Comparison of ENCODE assay signal across 28 cellular contexts in genomic region chr5:35236770-35237169, GRCh38. TPM values are rescaled to one million over a fixed set of nuclear protein-coding genes. Genes with fewer than 3 reads are reported as not detected.
DNase-seq lines count a peak whose midpoint lies in the region; ATAC-seq, FAIRE-seq and TF ChIP-seq lines count a peak whose summit lies in the region.
"Had no signal": no experiment of that assay in that cellular context is flagged by ENCODE, and none has a peak within 500 bp of the region (broad histone marks: within the 10 kb centered on the region; RNA-seq: fewer than 3 reads in every experiment).

No MANE protein-coding gene starts in this region.

- no peaks in the 10 kb centered on the region for H3K9me3 ChIP-seq in pancreas
- H3K9me3 ChIP-seq: BE2C, BLaER1 had no signal

- H3K4me3 ChIP-seq in pancreas = no peak overlapping the region
- H3K4me3 ChIP-seq: BLaER1, GM12878 had no signal

- no peaks in the 10 kb centered on the region for H3K27me3 ChIP-seq in pancreas
- H3K27me3 ChIP-seq: BLaER1 had no signal

- peak; percentile 17 for FAIRE-seq in pancreas (lab: Jason Lieb, UNC)
- FAIRE-seq: GM12878, GM12892, GM18507 had no signal

- intact Hi-C loops in left colon (cut with DNase I, micrococcal nuclease) = no loop called here
- intact Hi-C loops in pancreas (cut with DNase I) = no loop called here

- H3K4me1 ChIP-seq in pancreas = peaks cover 11 to 34% (median 23%) of the 10 kb centered on the region in 3 donors
- H3K4me1 ChIP-seq: BE2C, BLaER1 had no signal

- DNase-seq in left colon (no peak), pancreas (no peak), NOMO-1 treated with DMSO at 0.1 percent for 48 hours (lab: John Stamatoyannopoulos, UW; ENCODE audit: unreplicated experiment) (no peak), NCI-H82 treated with DMSO at 0.1 percent for 48 hours (lab: John Stamatoyannopoulos, UW; ENCODE audit: unreplicated experiment) (no peak), RPMI8226 (no peak)
- no peak for DNase-seq in activated CD8-positive, alpha-beta memory T cell treated with anti-CD3 and anti-CD28 coated beads for 24 hours
- DNase-seq: ACHN; BE2C; C1 segment of cervical spinal cord; CD4-positive, alpha-beta memory T cell; CD4-positive, CD25-positive, alpha-beta regulatory T cell; CD8-positive, alpha-beta memory T cell; COR-L47; DMS 273 treated with DMSO at 0.1 percent for 48 hours; DMS153; DMS53; DMS79; DND-41; EL; GDM1 had no signal

- ATAC-seq in left colon = peak; percentile 45
- no peak for ATAC-seq in pancreas

- H3K36me3 ChIP-seq in pancreas = no peaks in the 10 kb centered on the region
- H3K36me3 ChIP-seq: BE2C, BLaER1 had no signal

- peak overlapping the region; percentile 92 for H3K27ac ChIP-seq in VCaP
- no peak overlapping the region for H3K27ac ChIP-seq in pancreas
- H3K27ac ChIP-seq: BLaER1 had no signal

- TF ChIP-seq CTCF in VCaP (conservative IDR thresholded peaks at IDR 0.05) = no peak
- no peak for TF ChIP-seq CTCF in pancreas (IDR thresholded peaks at IDR 0.05)

RNA-seq across cellular contexts. Expression of gene PRLR, which starts 6.5 kb away (rescaled TPM):
- total RNA-seq in left colon (10 to 100 TPM; 28.6 to 41.9 TPM), pancreas (10 to 100 TPM in 3 of 6 donors, 1 to 10 TPM in 3; 6.2 to 16.6 (median 11.1) TPM)
- polyA plus RNA-seq in pancreas = 1 to 10 TPM in 1 of 2 donors, under 1 TPM in 1; 0.61 to 1.5 TPM
- total RNA-seq: A673; CD4-positive, alpha-beta memory T cell; CD4-positive, CD25-positive, alpha-beta regulatory T cell; CD8-positive, alpha-beta memory T cell; G401 had no signal
- polyA plus RNA-seq: AG04450; CD4-positive, alpha-beta memory T cell; CD4-positive, CD25-positive, alpha-beta regulatory T cell; CD8-positive, alpha-beta memory T cell had no signal
